ENCODE assay signal across 11 cellular contexts in the genomic region with DNA sequence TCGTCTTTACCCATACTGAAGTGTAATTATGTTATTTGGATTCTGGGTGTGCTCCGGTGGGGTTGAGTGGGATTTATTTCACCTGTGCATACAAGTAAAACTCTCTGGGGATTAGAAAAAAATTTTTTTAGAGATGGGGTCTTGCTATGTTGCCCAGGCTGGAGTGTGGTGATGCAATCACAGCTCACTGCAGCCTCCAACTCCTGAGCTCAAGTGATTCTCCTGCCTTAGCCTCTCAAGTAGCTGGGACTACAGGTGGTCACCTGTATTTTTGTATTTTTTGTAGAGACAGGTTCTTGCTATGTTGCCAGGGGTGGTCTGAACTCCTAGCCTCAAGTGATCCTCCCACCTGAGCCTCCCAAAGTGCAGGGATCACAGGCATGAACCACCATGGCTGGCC. TPM values are rescaled to one million over a fixed set of nuclear protein-coding genes. Genes with fewer than 3 reads are reported as not detected.
DNase-seq lines count a peak whose midpoint lies in the region; ATAC-seq, FAIRE-seq and TF ChIP-seq lines count a peak whose summit lies in the region.
"Not testable (repeated sequence)": the region's sequence is repeated elsewhere in the genome, so short reads cannot be mapped to it uniquely, and the experiment has no call there.
"Had no signal": no experiment of that assay in that cellular context is flagged by ENCODE, and none has a peak within 500 bp of the region (broad histone marks: within the 10 kb centered on the region; RNA-seq: fewer than 3 reads in every experiment).

No MANE protein-coding gene starts in this region.

- POLR2A ChIA-PET in K562 (lab: Yijun Ruan, JAX): not testable (repeated sequence)

- H3K9me1 ChIP-seq in K562 (ENCODE audit: control insufficient read depth, insufficient read depth, low read length): not testable (repeated sequence)

- TF ChIP-seq POLR2A in K562 (conservative IDR thresholded peaks at IDR 0.05): not testable (repeated sequence)

- not testable (repeated sequence) for H4K20me1 ChIP-seq in K562 (replicated peaks; ENCODE audit: control insufficient read depth, insufficient read depth, low read length)

- H3K27ac ChIP-seq in K562 (ENCODE audit: extremely low read depth, low read depth, low read length): not testable (repeated sequence)

- in situ Hi-C loops in K562 (cut with MboI): not testable (repeated sequence)

- not testable (repeated sequence) for H3K27me3 ChIP-seq in K562 (ENCODE audit: control insufficient read depth in 2 of 2, insufficient read depth in 2 of 2, low read length in 2 of 2)

- H3K36me3 ChIP-seq in K562 (ENCODE audit: control insufficient read depth, insufficient read depth, low read length): not testable (repeated sequence)

- WGBS in K562 (ENCODE audit: insufficient coverage, low coverage, missing lambda C conversion rate): 6% methylated on average over 2 of the region's 2 CpGs

- not testable (repeated sequence) for H3K79me2 ChIP-seq in K562 (ENCODE audit: control insufficient read depth, insufficient read depth, low read length)

- intact Hi-C loops in K562 (cut with micrococcal nuclease): not testable (repeated sequence)

- not testable (repeated sequence) for H3K9ac ChIP-seq in K562 (ENCODE audit: insufficient read depth in 1 of 2, low read depth in 2 of 2, low read length in 2 of 2)

- ATAC-seq in K562: not testable (repeated sequence)

- H3K4me2 ChIP-seq in K562 (ENCODE audit: insufficient read depth, low read length): not testable (repeated sequence)

- H2AFZ ChIP-seq in K562 (ENCODE audit: low read depth, low read length): not testable (repeated sequence)

- TF ChIP-seq RAD21 in K562 (CRISPR knock-in tag; conservative IDR thresholded peaks at IDR 0.05 in 1 of 2, IDR thresholded peaks at IDR 0.05 in 1 of 2): not testable (repeated sequence)

- not testable (repeated sequence) for TF ChIP-seq CTCF in K562 (IDR thresholded peaks at IDR 0.05 in 2 of 3, conservative IDR thresholded peaks at IDR 0.05 in 1 of 3; ENCODE audit: insufficient read depth in 2 of 3, low read depth in 1 of 3, low read length in 3 of 3)

- DNase-seq in NCI-H1436 (lab: John Stamatoyannopoulos, UW): peak; percentile 28
- peak; percentile 57 for DNase-seq in NCI-H69 (lab: John Stamatoyannopoulos, UW)
- peak; percentile 6 for DNase-seq in NCI-H82 (lab: John Stamatoyannopoulos, UW)
- not testable (repeated sequence) for DNase-seq in K562 (ENCODE audit: extremely low read depth in 1 of 4, low spot score in 3 of 4); urothelium cell line (ENCODE audit: low spot score)

- TF ChIP-seq EP300 in K562 (IDR thresholded peaks at IDR 0.05; ENCODE audit: low read length): not testable (repeated sequence)

- not testable (repeated sequence) for H3K4me1 ChIP-seq in K562 (replicated peaks in 1 of 2; ENCODE audit: control insufficient read depth in 2 of 2, insufficient read depth in 2 of 2, low read length in 2 of 2)

- H3K9me3 ChIP-seq in K562 (replicated peaks; ENCODE audit: control insufficient read depth, insufficient read depth, low read depth, low read length): not testable (repeated sequence)

- CTCF ChIA-PET in K562 (lab: Yijun Ruan, JAX; ENCODE audit: low intra/inter-chr PET ratio): not testable (repeated sequence)

- not testable (repeated sequence) for FAIRE-seq in K562 (lab: Jason Lieb, UNC)
- FAIRE-seq in urothelium cell line (lab: Jason Lieb, UNC): peak; percentile 44

- BruUV-seq in K562 (replicated peaks; lab: Mats Ljungman, UMichigan): not testable (repeated sequence)

- not testable (repeated sequence) for H3K4me3 ChIP-seq in K562

TF ChIP-seq in K562, 482 proteins besides CTCF, POLR2A, EP300 and RAD21:
- peak; percentile 82 for TF ChIP-seq ZNF121 (CRISPR knock-in tag; conservative IDR thresholded peaks at IDR 0.05)
- TF ChIP-seq RBM25 (IDR thresholded peaks at IDR 0.05; ENCODE audit: low read depth, low read length, severe bottlenecking): peak; percentile 35
- TF ChIP-seq, protein P1, sequence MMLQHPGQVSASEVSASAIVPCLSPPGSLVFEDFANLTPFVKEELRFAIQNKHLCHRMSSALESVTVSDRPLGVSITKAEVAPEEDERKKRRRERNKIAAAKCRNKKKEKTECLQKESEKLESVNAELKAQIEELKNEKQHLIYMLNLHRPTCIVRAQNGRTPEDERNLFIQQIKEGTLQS (IDR thresholded peaks at IDR 0.05): peak; percentile 53
- TF ChIP-seq, protein P1 (CRISPR knock-in tag; conservative IDR thresholded peaks at IDR 0.05): not testable (repeated sequence)
- peak; percentile 9; the same call in 1 of the 2 replicates for TF ChIP-seq CEBPG (CRISPR knock-in tag; IDR thresholded peaks at IDR 0.05)
- TF ChIP-seq CEBPG (tag; conservative IDR thresholded peaks at IDR 0.05 in 1 of 2, IDR thresholded peaks at IDR 0.05 in 1 of 2): 0 out of 4 replicates have a peak, but pooled peaks of 1 of the 2 experiments have one; percentile 11

RNA-seq across cellular contexts. Expression of a gene that starts 8.3 kb away (rescaled TPM):
- total RNA-seq in K562 (2011; cell fraction: chromatin; rRNA removed; ENCODE audit: low replicate concordance): 50.4 and 74.2 TPM in 2 replicates
- total RNA-seq in K562 (2011; cell fraction: nucleolus; rRNA removed): 23.8 and 24.7 TPM in 2 replicates
- 44.1 and 62.4 TPM in 2 replicates for total RNA-seq in K562 (2011; cell fraction: nucleoplasm; rRNA removed)
- 48.7 and 55.6 TPM in 2 replicates for total RNA-seq in K562 (2014; rRNA removed)
- total RNA-seq in K562 (2014; rRNA removed; fragmentation: Illumina TruSeq; extraction: Trizol): 86.0 and 99.2 TPM in 2 replicates
- 59.1 and 64.1 TPM in 2 replicates for total RNA-seq in K562 (2015; rRNA removed; fragmentation: Illumina TruSeq; extraction: Trizol)
- 74.5 and 80.7 TPM in 2 replicates for total RNA-seq in K562 (2021)
- 80.3 and 94.6 TPM in 2 replicates for polyA plus RNA-seq in K562 (2011; rRNA removed)
- 19.3 and 32.9 TPM in 2 replicates for polyA plus RNA-seq in K562 (2011; cell fraction: cytosol; rRNA removed)
- polyA plus RNA-seq in K562 (2011; cell fraction: nucleus; rRNA removed): 19.3 and 30.0 TPM in 2 replicates
- 69.7 and 86.3 TPM in 2 replicates for polyA plus RNA-seq in K562 (2012)
- polyA plus RNA-seq in K562 (2014; fragmentation: Illumina TruSeq; extraction: Trizol): 59.1 and 78.1 TPM in 2 replicates
- 10 to 100 TPM; 34.5 to 37.6 TPM for polyA plus RNA-seq in K562 (2014; fragmentation: Nextera tagmentation; extraction: Ambion mirVana)
- 79.8 and 84.3 TPM in 2 replicates for polyA plus RNA-seq in K562 (2014; rRNA removed)
- 44.3 and 48.9 TPM in 2 replicates for polyA minus RNA-seq in K562 (2011; rRNA and poly(A)+ RNA removed)
- polyA minus RNA-seq in K562 (2011; cell fraction: cytosol; rRNA and poly(A)+ RNA removed): 15.7 and 20.0 TPM in 2 replicates
- 8.9 and 15.4 TPM in 2 replicates for polyA minus RNA-seq in K562 (2011; cell fraction: nucleus; rRNA and poly(A)+ RNA removed)

RNA-seq across cellular contexts. Expression of a gene that starts 9.6 kb away (rescaled TPM):
- total RNA-seq in K562 (2011; cell fraction: chromatin; rRNA removed; ENCODE audit: low replicate concordance): not detected in 2 replicates
- total RNA-seq in K562 (2011; cell fraction: nucleolus; rRNA removed): not detected in 2 replicates
- total RNA-seq in K562 (2011; cell fraction: nucleoplasm; rRNA removed): not detected in 2 replicates
- total RNA-seq in K562 (2014; rRNA removed) (not detected in 2 replicates), K562 (2014; rRNA removed; fragmentation: Illumina TruSeq; extraction: Trizol) (not detected in 2 replicates), K562 (2015; rRNA removed; fragmentation: Illumina TruSeq; extraction: Trizol) (not detected in 2 replicates), K562 (2021) (not detected in 2 replicates)
- polyA plus RNA-seq in K562 (2011; rRNA removed) (not detected in 2 replicates), K562 (2014; fragmentation: Illumina TruSeq; extraction: Trizol) (not detected in 2 replicates), K562 (2014; fragmentation: Nextera tagmentation; extraction: Ambion mirVana) (not detected), K562 (2014; rRNA removed) (not detected in 2 replicates)
- polyA plus RNA-seq in K562 (2011; cell fraction: cytosol; rRNA removed): not detected in 2 replicates
- not detected in 2 replicates for polyA plus RNA-seq in K562 (2011; cell fraction: nucleus; rRNA removed)
- polyA plus RNA-seq in K562 (2012): not detected in 2 replicates
- not detected in 2 replicates for polyA minus RNA-seq in K562 (2011; rRNA and poly(A)+ RNA removed)
- polyA minus RNA-seq in K562 (2011; cell fraction: cytosol; rRNA and poly(A)+ RNA removed): not detected in 2 replicates
- not detected in 2 replicates for polyA minus RNA-seq in K562 (2011; cell fraction: nucleus; rRNA and poly(A)+ RNA removed)
- total RNA-seq: A673, Daoy, G401, GM12878 had no signal
- polyA plus RNA-seq: AG04450, CD14-positive monocyte, GM12878 had no signal
